16 cellular contexts compared by ENCODE assay signal in genomic region chr1:86430376-86430775, GRCh38. TPM values are rescaled to one million over a fixed set of nuclear protein-coding genes. Genes with fewer than 3 reads are reported as not detected.
DNase-seq lines count a peak whose midpoint lies in the region; ATAC-seq, FAIRE-seq and TF ChIP-seq lines count a peak whose summit lies in the region.
"Had no signal": no experiment of that assay in that cellular context is flagged by ENCODE, and none has a peak within 500 bp of the region (broad histone marks: within the 10 kb centered on the region; RNA-seq: fewer than 3 reads in every experiment).

No MANE protein-coding gene starts in this region.

- TF ChIP-seq EP300 in gastroesophageal sphincter (IDR thresholded peaks at IDR 0.05): no peak

- no peak overlapping the region for H3K4me3 ChIP-seq in DND-41 (ENCODE audit: low read depth in 1 of 2, low read length in 2 of 2)
- H3K4me3 ChIP-seq in PC-9: peak overlapping the region; percentile 15; the same call in 1 of the 2 replicates
- no peak overlapping the region for H3K4me3 ChIP-seq in gastroesophageal sphincter
- H3K4me3 ChIP-seq in skin epidermis: no peak overlapping the region

- H3K9me2 ChIP-seq in PC-9 (ENCODE audit: insufficient read depth): no peaks in the 10 kb centered on the region

- H3K27me3 ChIP-seq in DND-41 (ENCODE audit: insufficient read depth, low read length, poor library complexity) (no peaks in the 10 kb centered on the region), PC-9 (ENCODE audit: insufficient read depth, low read depth) (no peaks in the 10 kb centered on the region), gastroesophageal sphincter (no peaks in the 10 kb centered on the region)

- TF ChIP-seq POLR2A in gastroesophageal sphincter (IDR thresholded peaks at IDR 0.05) (no peak), H54 (IDR thresholded peaks at IDR 0.05; ENCODE audit: low read depth, low read length) (no peak)

- H3K9me3 ChIP-seq in DND-41 (ENCODE audit: insufficient read depth, low read length, severe bottlenecking): no peaks in the 10 kb centered on the region
- peaks cover 22% of the 10 kb centered on the region; the same call in 1 of the 2 replicates for H3K9me3 ChIP-seq in PC-9 (ENCODE audit: insufficient read depth, low read depth)
- H3K9me3 ChIP-seq in gastroesophageal sphincter: no peaks in the 10 kb centered on the region

- H3K36me3 ChIP-seq in DND-41 (ENCODE audit: insufficient read depth, low read length) (no peaks in the 10 kb centered on the region), PC-9 (ENCODE audit: low read depth) (no peaks in the 10 kb centered on the region), gastroesophageal sphincter (no peaks in the 10 kb centered on the region)

- H2AFZ ChIP-seq in DND-41 (ENCODE audit: low read depth, low read length): peak overlapping the region; percentile 61; the same call in 1 of the 2 replicates
- peak overlapping the region; percentile 25; the same call in 1 of the 2 replicates for H2AFZ ChIP-seq in PC-9

- peak; percentile 48 for ATAC-seq in DND-41 (ENCODE audit: insufficient read depth, low read depth)
- peak; percentile 11 for ATAC-seq in gastroesophageal sphincter
- ATAC-seq in GM21515 (IDR thresholded peaks at IDR 0.05; ENCODE audit: unreplicated experiment): no peak
- no peak for ATAC-seq in GM21381 (IDR thresholded peaks at IDR 0.05; ENCODE audit: unreplicated experiment)

- DNase-seq in DND-41 (no peak), PC-9 (peak; percentile 18 to 82), NCI-H226 (no peak), H54 (ENCODE audit: insufficient read length, low spot score) (no peak)
- DNase-seq: activated B cell treated with CpG ODN at 0.5 μM for 24 hours; activated T-cell treated with anti-CD3 and anti-CD28 coated beads, Interleukin-2, amount 50 U/mL, for 24 hours; effector CD8-positive, alpha-beta T cell; NCI-H146; NCI-H82 had no signal

- H3K27ac ChIP-seq in DND-41 (ENCODE audit: low read length) (peak overlapping the region; percentile 72), PC-9 (peak overlapping the region; percentile 87), gastroesophageal sphincter (peak overlapping the region; percentile 32 to 56 (median 42)), skin epidermis (peak overlapping the region in 20 of 21 experiments; percentile 50 to 91 (median 80))

- peaks cover 28% of the 10 kb centered on the region for H3F3A ChIP-seq in PC-9 (ENCODE audit: insufficient read depth, low read depth)

- H3K79me2 ChIP-seq in DND-41 (ENCODE audit: insufficient read depth, low read length) (no peaks in the 10 kb centered on the region), PC-9 (ENCODE audit: low read depth) (no peaks in the 10 kb centered on the region)

- no peak for TF ChIP-seq CTCF in DND-41 (IDR thresholded peaks at IDR 0.05; ENCODE audit: borderline replicate concordance, extremely low read depth, low read length, poor library complexity, severe bottlenecking)
- TF ChIP-seq CTCF in PC-9 (conservative IDR thresholded peaks at IDR 0.05): no peak
- no peak for TF ChIP-seq CTCF in gastroesophageal sphincter (IDR thresholded peaks at IDR 0.05)

- CTCF ChIA-PET in PC-9 (lab: Charles Lee): interaction anchor here (0.6 to 0.7 kb wide), 2 partner anchors 36 to 74 kb away, joined by 3 to 6 read pairs; no protein-coding TSS in a partner anchor

- H3K4me1 ChIP-seq in DND-41 (ENCODE audit: insufficient read depth, low read length): peaks cover 21% of the 10 kb centered on the region
- H3K4me1 ChIP-seq in PC-9 (replicated peaks; ENCODE audit: insufficient read depth): peaks cover 47% of the 10 kb centered on the region
- peaks cover 0 to 13% (median 5%) of the 10 kb centered on the region in 3 donors for H3K4me1 ChIP-seq in gastroesophageal sphincter

- no peak for FAIRE-seq in H54 (lab: Jason Lieb, UNC)

- H4K20me1 ChIP-seq in DND-41 (ENCODE audit: insufficient read depth, low read length) (no peaks in the 10 kb centered on the region), PC-9 (ENCODE audit: insufficient read depth) (no peaks in the 10 kb centered on the region)

- intact Hi-C loops in PC-9 (cut with micrococcal nuclease; ENCODE audit: unreplicated experiment): no loop called here

- POLR2A ChIA-PET in PC-9 (lab: Charles Lee; ENCODE audit: unreplicated experiment): interaction anchor here (0.7 kb wide), 1 partner anchor 34 kb away, joined by 4 read pairs; the partner anchor contains the start of gene ODF2L

- H3K9ac ChIP-seq in DND-41 (ENCODE audit: low read depth, low read length): no peak overlapping the region

- BruUV-seq in PC-9 (replicated peaks; lab: Mats Ljungman, UMichigan): no TSS peak

- peak overlapping the region; percentile 42; the same call in 1 of the 2 replicates for H3K4me2 ChIP-seq in DND-41 (ENCODE audit: insufficient read depth, low read length)
- peak overlapping the region; percentile 68 for H3K4me2 ChIP-seq in PC-9

RNA-seq across cellular contexts. Expression of gene CLCA2, which starts 6.4 kb away (rescaled TPM):
- total RNA-seq in PC-9 (2021): 0.20 and 0.25 TPM in 2 replicates
- total RNA-seq in gastroesophageal sphincter: 10 to 100 TPM in 1 of 4 donors, 1 to 10 TPM in 1, under 1 TPM in 1, not detected in 1; 0.19 to 38.3 (median 1.7) TPM
- total RNA-seq: activated B cell treated with CpG ODN at 0.5 μM for 24 hours; CD4-positive, CD25-positive, alpha-beta regulatory T cell had no signal

RNA-seq across cellular contexts. Expression of gene ODF2L, which starts 34.3 kb away (rescaled TPM):
- total RNA-seq in PC-9 (2021): 33.6 and 41.7 TPM in 2 replicates
- total RNA-seq in gastroesophageal sphincter: 10 to 100 TPM in 3 of 4 donors, 1 to 10 TPM in 1; 9.2 to 30.8 (median 21.4) TPM

RNA-seq across cellular contexts. Expression of gene CLCA1, which starts 38.4 kb away (rescaled TPM):
- not detected in 2 replicates for total RNA-seq in PC-9 (2021)
- total RNA-seq in gastroesophageal sphincter: not detected
- total RNA-seq: activated B cell treated with CpG ODN at 0.5 μM for 24 hours; CD4-positive, CD25-positive, alpha-beta regulatory T cell; HT1080; myocyte had no signal

Comparison
In these comparisons a context has a peak if more than half of its experiments do, and no peak if none do; other contexts are left out.
1. ATAC-seq: peak in DND-41 (single experiment) and gastroesophageal sphincter (single experiment); none in GM21515 (single experiment) and GM21381 (single experiment).
2. DNase-seq: peak in PC-9 (2 of 2); none in DND-41 (single experiment), NCI-H226 (single experiment) and H54 (single experiment).
3. Peak in every context shown above with its lines, with median percentiles within 50 percentile points of each other: H3K27ac ChIP-seq.